In genomic region chr3:79769234-79769633, GRCh38 we compare ENCODE assay signal across 1 cellular context.
TF ChIP-seq lines count a peak whose summit lies in the region.

No MANE protein-coding gene starts in this region.

TF ChIP-seq in GM23338, 12 proteins besides CTCF, POLR2A, EP300 and RAD21 (continued from another document):
- TF ChIP-seq ETS1 (IDR thresholded peaks at IDR 0.05) = no peak
- TF ChIP-seq EZH2 (IDR thresholded peaks at IDR 0.05; ENCODE audit: low read depth, unreplicated experiment) = no peak
- TF ChIP-seq, protein P1, sequence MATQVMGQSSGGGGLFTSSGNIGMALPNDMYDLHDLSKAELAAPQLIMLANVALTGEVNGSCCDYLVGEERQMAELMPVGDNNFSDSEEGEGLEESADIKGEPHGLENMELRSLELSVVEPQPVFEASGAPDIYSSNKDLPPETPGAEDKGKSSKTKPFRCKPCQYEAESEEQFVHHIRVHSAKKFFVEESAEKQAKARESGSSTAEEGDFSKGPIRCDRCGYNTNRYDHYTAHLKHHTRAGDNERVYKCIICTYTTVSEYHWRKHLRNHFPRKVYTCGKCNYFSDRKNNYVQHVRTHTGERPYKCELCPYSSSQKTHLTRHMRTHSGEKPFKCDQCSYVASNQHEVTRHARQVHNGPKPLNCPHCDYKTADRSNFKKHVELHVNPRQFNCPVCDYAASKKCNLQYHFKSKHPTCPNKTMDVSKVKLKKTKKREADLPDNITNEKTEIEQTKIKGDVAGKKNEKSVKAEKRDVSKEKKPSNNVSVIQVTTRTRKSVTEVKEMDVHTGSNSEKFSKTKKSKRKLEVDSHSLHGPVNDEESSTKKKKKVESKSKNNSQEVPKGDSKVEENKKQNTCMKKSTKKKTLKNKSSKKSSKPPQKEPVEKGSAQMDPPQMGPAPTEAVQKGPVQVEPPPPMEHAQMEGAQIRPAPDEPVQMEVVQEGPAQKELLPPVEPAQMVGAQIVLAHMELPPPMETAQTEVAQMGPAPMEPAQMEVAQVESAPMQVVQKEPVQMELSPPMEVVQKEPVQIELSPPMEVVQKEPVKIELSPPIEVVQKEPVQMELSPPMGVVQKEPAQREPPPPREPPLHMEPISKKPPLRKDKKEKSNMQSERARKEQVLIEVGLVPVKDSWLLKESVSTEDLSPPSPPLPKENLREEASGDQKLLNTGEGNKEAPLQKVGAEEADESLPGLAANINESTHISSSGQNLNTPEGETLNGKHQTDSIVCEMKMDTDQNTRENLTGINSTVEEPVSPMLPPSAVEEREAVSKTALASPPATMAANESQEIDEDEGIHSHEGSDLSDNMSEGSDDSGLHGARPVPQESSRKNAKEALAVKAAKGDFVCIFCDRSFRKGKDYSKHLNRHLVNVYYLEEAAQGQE (IDR thresholded peaks at IDR 0.05; ENCODE audit: unreplicated experiment) = no peak
- no peak for TF ChIP-seq STAT1 (IDR thresholded peaks at IDR 0.05; ENCODE audit: unreplicated experiment)
- TF ChIP-seq, protein P2, sequence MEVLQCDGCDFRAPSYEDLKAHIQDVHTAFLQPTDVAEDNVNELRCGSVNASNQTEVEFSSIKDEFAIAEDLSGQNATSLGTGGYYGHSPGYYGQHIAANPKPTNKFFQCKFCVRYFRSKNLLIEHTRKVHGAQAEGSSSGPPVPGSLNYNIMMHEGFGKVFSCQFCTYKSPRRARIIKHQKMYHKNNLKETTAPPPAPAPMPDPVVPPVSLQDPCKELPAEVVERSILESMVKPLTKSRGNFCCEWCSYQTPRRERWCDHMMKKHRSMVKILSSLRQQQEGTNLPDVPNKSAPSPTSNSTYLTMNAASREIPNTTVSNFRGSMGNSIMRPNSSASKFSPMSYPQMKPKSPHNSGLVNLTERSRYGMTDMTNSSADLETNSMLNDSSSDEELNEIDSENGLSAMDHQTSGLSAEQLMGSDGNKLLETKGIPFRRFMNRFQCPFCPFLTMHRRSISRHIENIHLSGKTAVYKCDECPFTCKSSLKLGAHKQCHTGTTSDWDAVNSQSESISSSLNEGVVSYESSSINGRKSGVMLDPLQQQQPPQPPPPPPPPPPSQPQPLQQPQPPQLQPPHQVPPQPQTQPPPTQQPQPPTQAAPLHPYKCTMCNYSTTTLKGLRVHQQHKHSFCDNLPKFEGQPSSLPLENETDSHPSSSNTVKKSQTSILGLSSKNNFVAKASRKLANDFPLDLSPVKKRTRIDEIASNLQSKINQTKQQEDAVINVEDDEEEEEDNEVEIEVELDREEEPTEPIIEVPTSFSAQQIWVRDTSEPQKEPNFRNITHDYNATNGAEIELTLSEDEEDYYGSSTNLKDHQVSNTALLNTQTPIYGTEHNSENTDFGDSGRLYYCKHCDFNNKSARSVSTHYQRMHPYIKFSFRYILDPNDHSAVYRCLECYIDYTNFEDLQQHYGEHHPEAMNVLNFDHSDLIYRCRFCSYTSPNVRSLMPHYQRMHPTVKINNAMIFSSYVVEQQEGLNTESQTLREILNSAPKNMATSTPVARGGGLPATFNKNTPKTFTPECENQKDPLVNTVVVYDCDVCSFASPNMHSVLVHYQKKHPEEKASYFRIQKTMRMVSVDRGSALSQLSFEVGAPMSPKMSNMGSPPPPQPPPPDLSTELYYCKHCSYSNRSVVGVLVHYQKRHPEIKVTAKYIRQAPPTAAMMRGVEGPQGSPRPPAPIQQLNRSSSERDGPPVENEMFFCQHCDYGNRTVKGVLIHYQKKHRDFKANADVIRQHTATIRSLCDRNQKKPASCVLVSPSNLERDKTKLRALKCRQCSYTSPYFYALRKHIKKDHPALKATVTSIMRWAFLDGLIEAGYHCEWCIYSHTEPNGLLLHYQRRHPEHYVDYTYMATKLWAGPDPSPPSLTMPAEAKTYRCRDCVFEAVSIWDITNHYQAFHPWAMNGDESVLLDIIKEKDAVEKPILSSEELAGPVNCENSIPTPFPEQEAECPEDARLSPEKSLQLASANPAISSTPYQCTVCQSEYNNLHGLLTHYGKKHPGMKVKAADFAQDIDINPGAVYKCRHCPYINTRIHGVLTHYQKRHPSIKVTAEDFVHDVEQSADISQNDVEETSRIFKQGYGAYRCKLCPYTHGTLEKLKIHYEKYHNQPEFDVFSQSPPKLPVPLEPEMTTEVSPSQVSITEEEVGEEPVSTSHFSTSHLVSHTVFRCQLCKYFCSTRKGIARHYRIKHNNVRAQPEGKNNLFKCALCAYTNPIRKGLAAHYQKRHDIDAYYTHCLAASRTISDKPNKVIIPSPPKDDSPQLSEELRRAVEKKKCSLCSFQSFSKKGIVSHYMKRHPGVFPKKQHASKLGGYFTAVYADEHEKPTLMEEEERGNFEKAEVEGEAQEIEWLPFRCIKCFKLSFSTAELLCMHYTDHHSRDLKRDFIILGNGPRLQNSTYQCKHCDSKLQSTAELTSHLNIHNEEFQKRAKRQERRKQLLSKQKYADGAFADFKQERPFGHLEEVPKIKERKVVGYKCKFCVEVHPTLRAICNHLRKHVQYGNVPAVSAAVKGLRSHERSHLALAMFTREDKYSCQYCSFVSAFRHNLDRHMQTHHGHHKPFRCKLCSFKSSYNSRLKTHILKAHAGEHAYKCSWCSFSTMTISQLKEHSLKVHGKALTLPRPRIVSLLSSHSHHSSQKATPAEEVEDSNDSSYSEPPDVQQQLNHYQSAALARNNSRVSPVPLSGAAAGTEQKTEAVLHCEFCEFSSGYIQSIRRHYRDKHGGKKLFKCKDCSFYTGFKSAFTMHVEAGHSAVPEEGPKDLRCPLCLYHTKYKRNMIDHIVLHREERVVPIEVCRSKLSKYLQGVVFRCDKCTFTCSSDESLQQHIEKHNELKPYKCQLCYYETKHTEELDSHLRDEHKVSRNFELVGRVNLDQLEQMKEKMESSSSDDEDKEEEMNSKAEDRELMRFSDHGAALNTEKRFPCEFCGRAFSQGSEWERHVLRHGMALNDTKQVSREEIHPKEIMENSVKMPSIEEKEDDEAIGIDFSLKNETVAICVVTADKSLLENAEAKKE (CRISPR knock-in tag; IDR thresholded peaks at IDR 0.05) = no peak
- TF ChIP-seq JUNB (IDR thresholded peaks at IDR 0.05; ENCODE audit: unreplicated experiment) = no peak
- TF ChIP-seq POLR2AphosphoS5 (IDR thresholded peaks at IDR 0.05; ENCODE audit: low read depth) = no peak
- TF ChIP-seq CREB1 (CRISPR knock-in tag; IDR thresholded peaks at IDR 0.05; ENCODE audit: low read depth) = no peak
- no peak for TF ChIP-seq ZNF114 (CRISPR knock-in tag; IDR thresholded peaks at IDR 0.05)
- no peak for TF ChIP-seq ZNF331 (CRISPR knock-in tag; IDR thresholded peaks at IDR 0.05; ENCODE audit: low read depth)
- no peak for TF ChIP-seq NANOG (IDR thresholded peaks at IDR 0.05; ENCODE audit: borderline replicate concordance)
